In the genomic region with DNA sequence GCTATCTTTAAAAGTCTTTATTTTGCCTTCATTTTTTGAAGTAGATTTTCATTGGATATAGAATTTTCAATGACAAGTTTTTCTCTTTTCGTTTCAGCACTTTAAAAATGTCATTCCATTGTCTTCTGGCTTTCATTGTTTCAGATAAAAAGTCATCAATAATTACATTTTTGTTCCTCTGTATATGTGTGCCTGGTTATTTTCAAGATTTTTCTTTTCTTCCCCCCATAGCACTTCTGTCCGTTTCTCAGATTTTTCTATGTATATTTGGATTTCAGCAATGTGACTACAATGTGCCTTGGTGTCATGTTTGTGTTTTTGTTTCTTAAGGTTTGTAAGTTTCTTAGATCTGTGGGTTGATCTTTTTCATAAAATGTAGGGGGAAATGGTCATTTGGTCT, we compare ENCODE assay signal across 37 cellular contexts.
"Had no signal": no experiment of that assay in that cellular context is flagged by ENCODE, and none has a peak within 500 bp of the region (broad histone marks: within the 10 kb centered on the region; RNA-seq: fewer than 3 reads in every experiment).

No MANE protein-coding gene starts in this region.

- H3K36me3 ChIP-seq: esophagus squamous epithelium, gastroesophageal sphincter, heart right ventricle, WERI-Rb-1 had no signal

- ATAC-seq: activated naive CD4-positive, alpha-beta T cell treated with anti-CD3 and anti-CD28 coated beads, Interleukin-2, amount 50 U/mL, for 72 hours; activated T-cell treated with anti-CD3 and anti-CD28 coated beads, Interleukin-2, amount 50 U/mL, for 4 hours; body of pancreas; gastroesophageal sphincter; heart right ventricle; T-helper 17 cell had no signal

- H3K27me3 Mint-ChIP-seq: activated naive CD4-positive, alpha-beta T cell treated with anti-CD3 and anti-CD28 coated beads, Interleukin-2, amount 10 ng/mL, durations not matched to agents 7 days and 5 days had no signal

- H3K4me3 Mint-ChIP-seq: activated CD4-positive, alpha-beta memory T cell treated with anti-CD3 and anti-CD28 coated beads, Interleukin-2, amount 10 ng/mL, durations not matched to agents 7 days and 5 days; activated CD4-positive, alpha-beta T cell treated with anti-CD3 and anti-CD28 coated beads, Interleukin-2, amount 10 ng/mL, durations not matched to agents 7 days and 5 days; activated naive CD4-positive, alpha-beta T cell treated with anti-CD3 and anti-CD28 coated beads, Interleukin-2, amount 10 ng/mL, durations not matched to agents 7 days and 5 days; activated naive CD8-positive, alpha-beta T cell treated with anti-CD3 and anti-CD28 coated beads, Interleukin-2, amount 10 ng/mL, durations not matched to agents 7 days and 5 days; activated T-cell treated with anti-CD3 and anti-CD28 coated beads, Interleukin-2, amount 50 U/mL, for 4 hours; activated T-helper 1 cell treated with anti-CD3 and anti-CD28 coated beads, Interleukin-12 subunit alpha, Interleukin-12 subunit beta, Interleukin-2, Interleukin-4 antibody, amounts not matched to agents 30 ng/mL and 10 ng/mL and 1 ng/mL, durations not matched to agents 14 hours and 24 hours and 36 hours; T-helper 17 cell; T-helper 2 cell treated with Interferon-gamma antibody and Interleukin-4, amounts not matched to agents 5 μg/mL and 100 μg/mL, for 36 hours had no signal

- DNase-seq: activated CD4-positive, alpha-beta memory T cell treated with anti-CD3 and anti-CD28 coated beads, Interleukin-2, amount 10 ng/mL, durations not matched to agents 7 days and 5 days; activated CD4-positive, alpha-beta T cell treated with anti-CD3 and anti-CD28 coated beads for 1 hour; activated CD4-positive, alpha-beta T cell treated with anti-CD3 and anti-CD28 coated beads for 4 hours; activated CD4-positive, alpha-beta T cell treated with anti-CD3 and anti-CD28 coated beads, Interleukin-2, amount 10 ng/mL, durations not matched to agents 7 days and 5 days; activated CD4-positive, alpha-beta T cell treated with anti-CD3 and anti-CD28 coated beads, Interleukin-2, amount 50 U/mL, for 4 hours; activated CD4-positive, CD25-positive, alpha-beta regulatory T cell; activated CD8-positive, alpha-beta memory T cell treated with anti-CD3 and anti-CD28 coated beads, Interleukin-2, amount 50 U/mL, for 48 hours; activated effector memory CD4-positive, alpha-beta T cell treated with anti-CD3 and anti-CD28 coated beads, Interleukin-2, amount 50 U/mL, for 16 hours; activated naive CD4-positive, alpha-beta T cell; activated naive CD4-positive, alpha-beta T cell treated with anti-CD3 and anti-CD28 coated beads, Interleukin-2, amount 10 ng/mL, durations not matched to agents 7 days and 5 days; activated naive CD8-positive, alpha-beta T cell treated with anti-CD3 and anti-CD28 coated beads, Interleukin-2, amount 10 ng/mL, durations not matched to agents 7 days and 5 days; activated T-cell treated with anti-CD3 and anti-CD28 coated beads for 4 hours; activated T-cell treated with anti-CD3 and anti-CD28 coated beads, Interleukin-2, amount 50 U/mL, for 4 hours; amniotic stem cell; anterior cingulate cortex; body of pancreas; caudate nucleus; cortex of kidney; dermis blood vessel endothelial cell; effector CD4-positive, alpha-beta T cell; esophagus squamous epithelium; foreskin melanocyte; heart right ventricle; T-helper 1 cell; T-helper 17 cell; T1000; WERI-Rb-1 had no signal

- H3K36me3 Mint-ChIP-seq: activated naive CD8-positive, alpha-beta T cell treated with anti-CD3 and anti-CD28 coated beads, Interleukin-2, amount 10 ng/mL, durations not matched to agents 7 days and 5 days had no signal

- H3K27ac Mint-ChIP-seq: activated CD4-positive, alpha-beta memory T cell treated with anti-CD3 and anti-CD28 coated beads, Interleukin-2, amount 10 ng/mL, durations not matched to agents 7 days and 5 days; activated CD4-positive, alpha-beta T cell treated with anti-CD3 and anti-CD28 coated beads, Interleukin-2, amount 10 ng/mL, durations not matched to agents 7 days and 5 days; activated naive CD4-positive, alpha-beta T cell treated with anti-CD3 and anti-CD28 coated beads, Interleukin-2, amount 10 ng/mL, durations not matched to agents 7 days and 5 days; activated naive CD4-positive, alpha-beta T cell treated with anti-CD3 and anti-CD28 coated beads, Interleukin-2, amount 50 U/mL, for 72 hours; activated naive CD8-positive, alpha-beta T cell treated with anti-CD3 and anti-CD28 coated beads, Interleukin-2, amount 10 ng/mL, durations not matched to agents 7 days and 5 days; activated T-helper 1 cell treated with anti-CD3 and anti-CD28 coated beads, Interleukin-12 subunit alpha, Interleukin-12 subunit beta, Interleukin-2, Interleukin-4 antibody, amounts not matched to agents 30 ng/mL and 10 ng/mL and 1 ng/mL, durations not matched to agents 14 hours and 24 hours and 36 hours; activated T-helper 2 cell treated with anti-CD3 and anti-CD28 coated beads, Interferon-gamma antibody, Interleukin-2, Interleukin-4, amounts not matched to agents 10 μg/mL and 5 μg/mL and 100 μg/mL, durations not matched to agents 14 hours and 24 hours and 36 hours; T-helper 17 cell; T-helper 2 cell treated with Interferon-gamma antibody and Interleukin-4, amounts not matched to agents 5 μg/mL and 100 μg/mL, for 36 hours had no signal

- H3K4me1 ChIP-seq: body of pancreas, esophagus squamous epithelium, gastroesophageal sphincter, heart right ventricle had no signal

- H3K27me3 ChIP-seq: body of pancreas, hepatocyte had no signal

- H2AFZ ChIP-seq: hepatocyte had no signal

- H3K4me2 ChIP-seq: hepatocyte had no signal

- FAIRE-seq: colon, endometrium, endothelial cell of umbilical vein had no signal

- H3K4me3 ChIP-seq: body of pancreas, esophagus squamous epithelium, gastroesophageal sphincter, heart right ventricle, hepatocyte had no signal

- H3K4me1 Mint-ChIP-seq: activated CD4-positive, alpha-beta memory T cell treated with anti-CD3 and anti-CD28 coated beads, Interleukin-2, amount 10 ng/mL, durations not matched to agents 7 days and 5 days; activated CD4-positive, alpha-beta T cell treated with anti-CD3 and anti-CD28 coated beads, Interleukin-2, amount 10 ng/mL, durations not matched to agents 7 days and 5 days; activated naive CD4-positive, alpha-beta T cell treated with anti-CD3 and anti-CD28 coated beads, Interleukin-2, amount 10 ng/mL, durations not matched to agents 7 days and 5 days; activated naive CD8-positive, alpha-beta T cell treated with anti-CD3 and anti-CD28 coated beads, Interleukin-2, amount 10 ng/mL, durations not matched to agents 7 days and 5 days; T-helper 17 cell had no signal

- H3K79me2 ChIP-seq: hepatocyte had no signal

- H3K27ac ChIP-seq: body of pancreas, epithelial cell of prostate, esophagus squamous epithelium, gastroesophageal sphincter, heart right ventricle, hepatocyte, WERI-Rb-1 had no signal
